Comparison of ENCODE assay signal across 14 cellular contexts in the genomic region with DNA sequence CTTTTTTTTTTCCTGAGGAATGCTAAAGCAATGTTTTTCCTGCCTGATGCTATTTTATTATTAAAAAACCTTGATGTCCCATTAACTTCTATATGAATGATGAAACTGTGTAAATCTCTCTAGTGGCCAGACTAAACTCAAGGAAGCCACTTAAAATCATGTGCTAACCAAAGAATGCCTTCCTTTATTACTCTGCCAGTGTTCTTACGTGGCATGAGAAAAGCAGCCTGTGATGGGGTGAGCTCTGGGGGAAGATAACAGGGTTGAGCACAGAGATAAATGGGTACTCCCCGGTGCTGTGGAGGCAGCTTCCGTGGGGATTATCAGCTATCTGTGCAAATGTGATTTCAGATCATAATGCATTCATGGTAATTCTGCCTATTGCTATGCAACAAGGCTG.
DNase-seq lines count a peak whose midpoint lies in the region.
"Had no signal": no experiment of that assay in that cellular context is flagged by ENCODE, and none has a peak within 500 bp of the region (broad histone marks: within the 10 kb centered on the region; RNA-seq: fewer than 3 reads in every experiment).

No MANE protein-coding gene starts in this region.

- no peak overlapping the region for H3K27ac Mint-ChIP-seq in activated naive CD4-positive, alpha-beta T cell treated with anti-CD3 and anti-CD28 coated beads, Interleukin-2, amount 10 ng/mL, durations not matched to agents 7 days and 5 days
- H3K27ac Mint-ChIP-seq: B cell; CD4-positive, CD25-positive, alpha-beta regulatory T cell; CD8-positive, alpha-beta T cell; HFFc6 had no signal

- no peaks in the 10 kb centered on the region for H3K4me1 Mint-ChIP-seq in activated naive CD4-positive, alpha-beta T cell treated with anti-CD3 and anti-CD28 coated beads, Interleukin-2, amount 10 ng/mL, durations not matched to agents 7 days and 5 days
- H3K4me1 Mint-ChIP-seq: B cell; CD4-positive, CD25-positive, alpha-beta regulatory T cell had no signal

- no peaks in the 10 kb centered on the region for H3K27me3 Mint-ChIP-seq in activated naive CD4-positive, alpha-beta T cell treated with anti-CD3 and anti-CD28 coated beads, Interleukin-2, amount 10 ng/mL, durations not matched to agents 7 days and 5 days
- H3K27me3 Mint-ChIP-seq: CD4-positive, CD25-positive, alpha-beta regulatory T cell had no signal

- no peaks in the 10 kb centered on the region for H3K36me3 Mint-ChIP-seq in activated naive CD4-positive, alpha-beta T cell treated with anti-CD3 and anti-CD28 coated beads, Interleukin-2, amount 10 ng/mL, durations not matched to agents 7 days and 5 days
- H3K36me3 Mint-ChIP-seq: CD4-positive, CD25-positive, alpha-beta regulatory T cell; CD8-positive, alpha-beta T cell had no signal

- in situ Hi-C loops in SK-MEL-5 (cut with HindIII; ENCODE audit: low pct_unique_long_range_greater_than_20kb, low sequenced_read_pairs): no loop called here

- H3K9me3 Mint-ChIP-seq in activated naive CD4-positive, alpha-beta T cell treated with anti-CD3 and anti-CD28 coated beads, Interleukin-2, amount 10 ng/mL, durations not matched to agents 7 days and 5 days: peaks cover under 1% of the 10 kb centered on the region
- H3K9me3 Mint-ChIP-seq: CD8-positive, alpha-beta T cell had no signal

- DNase-seq in NCI-H82 (lab: John Stamatoyannopoulos, UW) (peak; percentile 4), NCI-H82 treated with DMSO at 0.1 percent for 48 hours (lab: John Stamatoyannopoulos, UW; ENCODE audit: unreplicated experiment) (no peak), D341Med (ENCODE audit: low spot score) (peak; percentile 20), SK-MEL-5 (ENCODE audit: low read depth, low spot score) (peak; percentile 87), pons (ENCODE audit: low spot score) (peak; percentile 9), AG20443 (ENCODE audit: low spot score) (no peak)
- DNase-seq in activated naive CD4-positive, alpha-beta T cell treated with anti-CD3 and anti-CD28 coated beads, Interleukin-2, amount 10 ng/mL, durations not matched to agents 7 days and 5 days: no peak
- DNase-seq: CD4-positive, CD25-positive, alpha-beta regulatory T cell; CD8-positive, alpha-beta T cell; DMS153; DND-41; GOT3; HFFc6 had no signal

- H3K4me3 Mint-ChIP-seq in activated naive CD4-positive, alpha-beta T cell treated with anti-CD3 and anti-CD28 coated beads, Interleukin-2, amount 10 ng/mL, durations not matched to agents 7 days and 5 days: no peak overlapping the region
- H3K4me3 Mint-ChIP-seq: B cell; CD4-positive, CD25-positive, alpha-beta regulatory T cell; CD8-positive, alpha-beta T cell; HFFc6 had no signal

- CTCF ChIA-PET in activated naive CD4-positive, alpha-beta T cell treated with anti-CD3 and anti-CD28 coated beads, Interleukin-2, amount 10 ng/mL, durations not matched to agents 7 days and 5 days (lab: Charles Lee): no interaction called here

Comparison
In these comparisons a context has a peak if more than half of its experiments do, and no peak if none do; other contexts are left out.
1. DNase-seq: peak in NCI-H82 (single experiment), D341Med (single experiment), SK-MEL-5 (single experiment) and pons (single experiment); none in NCI-H82 treated with DMSO at 0.1 percent for 48 hours (single experiment), AG20443 (single experiment) and activated naive CD4-positive, alpha-beta T cell treated with anti-CD3 and anti-CD28 coated beads, Interleukin-2, amount 10 ng/mL, durations not matched to agents 7 days and 5 days (single experiment).